ENCODE assay signal across 14 cellular contexts in the genomic region with DNA sequence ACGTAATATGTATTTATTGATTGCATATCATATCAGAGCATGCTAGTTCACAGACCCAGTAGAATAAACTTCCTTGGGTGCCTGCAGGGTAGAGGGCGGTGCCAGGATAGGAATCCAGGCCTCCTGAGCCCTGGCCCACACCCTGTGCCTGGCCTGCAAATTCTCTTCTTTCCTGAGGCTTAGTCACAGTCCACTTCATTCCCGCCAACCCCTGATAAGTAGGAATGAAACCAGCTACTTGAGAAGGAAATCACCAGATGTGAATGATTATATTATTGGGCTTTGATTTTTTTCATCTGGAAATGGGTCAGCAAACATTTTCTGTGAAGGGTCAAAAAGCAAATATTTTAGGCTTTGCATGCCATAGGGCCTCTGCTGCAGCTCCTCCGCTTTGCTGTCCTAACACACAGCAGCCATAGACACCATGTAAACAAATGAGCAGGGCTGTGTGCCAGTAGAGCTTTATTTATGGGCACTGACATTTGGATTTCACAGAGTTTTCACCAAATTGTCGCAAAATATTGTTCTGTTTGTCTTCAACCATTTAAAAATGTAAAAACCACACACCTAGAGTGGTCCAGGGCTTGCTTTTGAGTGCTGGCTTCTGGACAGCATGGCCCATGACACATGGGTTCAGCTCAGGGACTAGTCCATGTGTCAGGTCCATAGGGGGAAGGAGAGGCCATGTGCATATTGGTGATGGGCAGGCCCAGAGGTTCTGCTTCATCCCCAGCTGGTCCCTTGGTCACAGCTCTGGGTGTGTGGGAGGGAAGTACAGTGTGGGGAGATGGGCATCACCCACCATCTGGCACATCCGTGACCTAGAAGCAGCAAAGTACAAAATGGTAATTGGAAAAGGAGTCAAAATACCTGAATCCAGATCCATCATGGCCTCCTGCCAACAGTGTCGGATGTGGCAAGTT. TPM values are rescaled to one million over a fixed set of nuclear protein-coding genes. Genes with fewer than 3 reads are reported as not detected.
DNase-seq lines count a peak whose midpoint lies in the region; ATAC-seq and TF ChIP-seq lines count a peak whose summit lies in the region.
"Had no signal": no experiment of that assay in that cellular context is flagged by ENCODE, and none has a peak within 500 bp of the region (broad histone marks: within the 10 kb centered on the region; RNA-seq: fewer than 3 reads in every experiment).

No MANE protein-coding gene starts in this region.

- H3F3A ChIP-seq in PC-3 (ENCODE audit: low read length, unreplicated experiment) = no peaks in the 10 kb centered on the region

- H3K4me3 ChIP-seq in PC-3 (ENCODE audit: low read length) (no peak overlapping the region), esophagus muscularis mucosa (no peak overlapping the region)

- no peak for TF ChIP-seq POLR2A in esophagus muscularis mucosa (IDR thresholded peaks at IDR 0.05; ENCODE audit: low read depth)

- H3K36me3 Mint-ChIP-seq in progenitor cell of endocrine pancreas (ENCODE audit: insufficient read depth) = no peaks in the 10 kb centered on the region
- H3K36me3 Mint-ChIP-seq: activated naive CD8-positive, alpha-beta T cell treated with anti-CD3 and anti-CD28 coated beads for 36 hours had no signal

- no peaks in the 10 kb centered on the region for H3K79me2 ChIP-seq in PC-3 (ENCODE audit: low read length)

- no peaks in the 10 kb centered on the region for H3K9me3 ChIP-seq in PC-3 (ENCODE audit: low read length)
- H3K9me3 ChIP-seq in esophagus muscularis mucosa = no peaks in the 10 kb centered on the region

- peak overlapping the region; percentile 69 for H3K27ac Mint-ChIP-seq in progenitor cell of endocrine pancreas
- H3K27ac Mint-ChIP-seq: activated CD4-positive, alpha-beta T cell treated with anti-CD3 and anti-CD28 coated beads, Interleukin-2, amount 10 ng/mL, durations not matched to agents 24 days and 14 days; activated naive CD8-positive, alpha-beta T cell treated with anti-CD3 and anti-CD28 coated beads for 36 hours had no signal

- POLR2A ChIA-PET in PC-3 (lab: Charles Lee; ENCODE audit: unreplicated experiment) = no interaction called here

- no TSS peak for BruUV-seq in PC-3 (replicated peaks; lab: Mats Ljungman, UMichigan)

- intact Hi-C loops in PC-3 (cut with micrococcal nuclease) = loop anchor here (5.0 kb wide), 1 partner anchor 45 kb away; no protein-coding TSS in a partner anchor
- intact Hi-C loops in esophagus muscularis mucosa (cut with DNase I) = no loop called here

- no peak for TF ChIP-seq EP300 in esophagus muscularis mucosa (IDR thresholded peaks at IDR 0.05)

- 68% methylated on average over 7 of the region's 7 CpGs for WGBS in esophagus muscularis mucosa

- peaks cover 16% of the 10 kb centered on the region for H3K4me1 ChIP-seq in PC-3 (ENCODE audit: insufficient read depth, low read length)
- peaks cover 4% of the 10 kb centered on the region for H3K4me1 ChIP-seq in foreskin keratinocyte
- H3K4me1 ChIP-seq in esophagus muscularis mucosa = peaks cover 13 to 20% (median 15%) of the 10 kb centered on the region in 4 donors

- H3K36me3 ChIP-seq in PC-3 (ENCODE audit: low read depth, low read length) (no peaks in the 10 kb centered on the region), esophagus muscularis mucosa (peaks cover 0 to 23% (median 16%) of the 10 kb centered on the region in 4 donors)

- H3K27ac ChIP-seq in PC-3 (ENCODE audit: low read length) (no peak overlapping the region), foreskin keratinocyte (no peak overlapping the region), esophagus muscularis mucosa (replicated peaks in 1 of 4) (no peak overlapping the region)

- no peaks in the 10 kb centered on the region for H3K27me3 Mint-ChIP-seq in progenitor cell of endocrine pancreas
- H3K27me3 Mint-ChIP-seq: activated CD4-positive, alpha-beta T cell treated with anti-CD3 and anti-CD28 coated beads, Interleukin-2, amount 10 ng/mL, durations not matched to agents 24 days and 14 days; activated naive CD8-positive, alpha-beta T cell treated with anti-CD3 and anti-CD28 coated beads for 36 hours had no signal

- no peaks in the 10 kb centered on the region for H3K9me2 ChIP-seq in PC-3 (replicated peaks; ENCODE audit: low read length)

- CTCF ChIA-PET in PC-3 (lab: Charles Lee) = interaction anchor here (1.6 kb wide), 1 partner anchor 20 kb away, joined by 4 read pairs; no protein-coding TSS in a partner anchor

- TF ChIP-seq CTCF in PC-3 (conservative IDR thresholded peaks at IDR 0.05; ENCODE audit: low read depth, low read length) = no peak
- no peak for TF ChIP-seq CTCF in foreskin keratinocyte (conservative IDR thresholded peaks at IDR 0.05)
- no peak for TF ChIP-seq CTCF in progenitor cell of endocrine pancreas (IDR thresholded peaks at IDR 0.05; ENCODE audit: unreplicated experiment)
- no peak for TF ChIP-seq CTCF in esophagus muscularis mucosa (IDR thresholded peaks at IDR 0.05)

- H3K4me2 ChIP-seq in PC-3 (ENCODE audit: low read length) = 0 out of 2 replicates have a peak overlapping the region, but pooled peaks have one; percentile 4

- no peaks in the 10 kb centered on the region for H3K27me3 ChIP-seq in PC-3 (ENCODE audit: low read length)
- H3K27me3 ChIP-seq in foreskin keratinocyte = no peaks in the 10 kb centered on the region
- H3K27me3 ChIP-seq in esophagus muscularis mucosa = no peaks in the 10 kb centered on the region

- peak; percentile 26 for DNase-seq in ELF-1 (ENCODE audit: low read depth, low spot score)
- DNase-seq in PC-3 = peak; percentile 76
- peak in 1 of 2 donors; percentile 66 for DNase-seq in foreskin keratinocyte
- DNase-seq in progenitor cell of endocrine pancreas (ENCODE audit: low spot score, unreplicated experiment) = no peak
- DNase-seq in esophagus muscularis mucosa (ENCODE audit: extremely low spot score) = no peak
- no peak for DNase-seq in DMS114 treated with DMSO at 0.1 percent for 48 hours (lab: John Stamatoyannopoulos, UW; ENCODE audit: unreplicated experiment)
- no peak for DNase-seq in RKO (ENCODE audit: low spot score)
- DNase-seq: activated CD4-positive, alpha-beta T cell treated with anti-CD3 and anti-CD28 coated beads, Interleukin-2, amount 10 ng/mL, durations not matched to agents 24 days and 14 days; activated naive CD8-positive, alpha-beta T cell treated with anti-CD3 and anti-CD28 coated beads for 36 hours; GF-D8; NCI-H2029; SIG-M5; stimulated activated naive CD4-positive, alpha-beta T cell treated with Interleukin-2 at 50 U/mL for 16 hours had no signal

- H2AFZ ChIP-seq in PC-3 (ENCODE audit: low read length) = no peak overlapping the region

- H3K9me3 Mint-ChIP-seq in progenitor cell of endocrine pancreas (ENCODE audit: low read depth) = no peaks in the 10 kb centered on the region
- H3K9me3 Mint-ChIP-seq: activated CD4-positive, alpha-beta T cell treated with anti-CD3 and anti-CD28 coated beads, Interleukin-2, amount 10 ng/mL, durations not matched to agents 24 days and 14 days; activated naive CD8-positive, alpha-beta T cell treated with anti-CD3 and anti-CD28 coated beads for 36 hours had no signal

- H3K9ac ChIP-seq in PC-3 (ENCODE audit: low read length) = no peak overlapping the region

- ATAC-seq in PC-3 (peak; percentile 99), foreskin keratinocyte (peak; percentile 81), HG02981 (IDR thresholded peaks at IDR 0.05; ENCODE audit: unreplicated experiment) (no peak)

- no peaks in the 10 kb centered on the region for H4K20me1 ChIP-seq in PC-3 (ENCODE audit: low read length)

- no peak overlapping the region for H3K4me3 Mint-ChIP-seq in progenitor cell of endocrine pancreas (ENCODE audit: low read depth)
- H3K4me3 Mint-ChIP-seq: activated CD4-positive, alpha-beta T cell treated with anti-CD3 and anti-CD28 coated beads, Interleukin-2, amount 10 ng/mL, durations not matched to agents 24 days and 14 days; activated naive CD8-positive, alpha-beta T cell treated with anti-CD3 and anti-CD28 coated beads for 36 hours had no signal

- peaks cover 5% of the 10 kb centered on the region for H3K4me1 Mint-ChIP-seq in progenitor cell of endocrine pancreas (ENCODE audit: low read depth)
- H3K4me1 Mint-ChIP-seq: activated CD4-positive, alpha-beta T cell treated with anti-CD3 and anti-CD28 coated beads, Interleukin-2, amount 10 ng/mL, durations not matched to agents 24 days and 14 days; activated naive CD8-positive, alpha-beta T cell treated with anti-CD3 and anti-CD28 coated beads for 36 hours had no signal

RNA-seq across cellular contexts. Expression of a gene that starts 50.4 kb away (rescaled TPM):
- total RNA-seq in PC-3 (2014; rRNA removed) (38.4 and 54.3 TPM in 2 replicates), foreskin keratinocyte (18.9 and 19.0 TPM in 2 replicates), progenitor cell of endocrine pancreas (39.8 and 41.9 TPM in 2 replicates), esophagus muscularis mucosa (10 to 100 TPM; 19.2 to 24.1 (median 22.8) TPM)
- polyA plus RNA-seq in foreskin keratinocyte = 6.6 and 7.9 TPM in 2 replicates

Comparison
In these comparisons a context has a peak if more than half of its experiments do, and no peak if none do; other contexts are left out.
1. DNase-seq: peak in ELF-1 (single experiment) and PC-3 (single experiment); none in progenitor cell of endocrine pancreas (single experiment), esophagus muscularis mucosa (single experiment), DMS114 treated with DMSO at 0.1 percent for 48 hours (single experiment) and RKO (single experiment).